ENCODE assay signal across 13 cellular contexts in genomic region chr1:217495249-217495648, GRCh38.
DNase-seq lines count a peak whose midpoint lies in the region; ATAC-seq lines count a peak whose summit lies in the region.
"Had no signal": no experiment of that assay in that cellular context is flagged by ENCODE, and none has a peak within 500 bp of the region (broad histone marks: within the 10 kb centered on the region; RNA-seq: fewer than 3 reads in every experiment).

No MANE protein-coding gene starts in this region.

- no peak overlapping the region for H3K27ac ChIP-seq in CD4-positive, alpha-beta memory T cell (ENCODE audit: low read depth, low read length)
- H3K27ac ChIP-seq: SK-N-MC had no signal

- H3K27me3 ChIP-seq in CD4-positive, alpha-beta memory T cell (ENCODE audit: insufficient read depth, low read length) = no peaks in the 10 kb centered on the region

- no peaks in the 10 kb centered on the region for H3K9me3 ChIP-seq in CD4-positive, alpha-beta memory T cell (ENCODE audit: control insufficient read depth in 1 of 2, low read length in 2 of 2)

- H3K4me3 ChIP-seq in CD4-positive, alpha-beta memory T cell (ENCODE audit: low read length in 2 of 2) = no peak overlapping the region
- H3K4me3 ChIP-seq: SK-N-MC had no signal

- H3K4me1 ChIP-seq in CD4-positive, alpha-beta memory T cell (ENCODE audit: insufficient read depth, low read length) = no peaks in the 10 kb centered on the region

- POLR2A ChIA-PET in CD4-positive, alpha-beta memory T cell (lab: Charles Lee; ENCODE audit: partially characterized antibody) = no interaction called here

- no peaks in the 10 kb centered on the region for H3K36me3 ChIP-seq in CD4-positive, alpha-beta memory T cell (ENCODE audit: insufficient read depth, low read length)

- peaks cover 13% of the 10 kb centered on the region for H3K4me1 Mint-ChIP-seq in activated T-cell treated with anti-CD3 and anti-CD28 coated beads, Interleukin-2, amount 50 U/mL, for 72 hours (ENCODE audit: low read depth)
- H3K4me1 Mint-ChIP-seq in stimulated activated effector memory CD8-positive, alpha-beta T cell treated with anti-CD3 and anti-CD28 coated beads, Interleukin-12 subunit alpha, Interleukin-12 subunit beta, amount 100 ng/mL, for 72 hours = no peaks in the 10 kb centered on the region
- H3K4me1 Mint-ChIP-seq in CD4-positive, alpha-beta memory T cell = no peaks in the 10 kb centered on the region
- H3K4me1 Mint-ChIP-seq in activated naive CD8-positive, alpha-beta T cell treated with anti-CD3 and anti-CD28 coated beads for 36 hours = peaks cover 2% of the 10 kb centered on the region
- H3K4me1 Mint-ChIP-seq: immature natural killer cell had no signal

- no peak overlapping the region for H3K27ac Mint-ChIP-seq in activated T-cell treated with anti-CD3 and anti-CD28 coated beads, Interleukin-2, amount 50 U/mL, for 72 hours
- H3K27ac Mint-ChIP-seq in stimulated activated effector memory CD8-positive, alpha-beta T cell treated with anti-CD3 and anti-CD28 coated beads, Interleukin-12 subunit alpha, Interleukin-12 subunit beta, amount 100 ng/mL, for 72 hours = no peak overlapping the region
- no peak overlapping the region for H3K27ac Mint-ChIP-seq in CD4-positive, alpha-beta memory T cell
- H3K27ac Mint-ChIP-seq in activated naive CD8-positive, alpha-beta T cell treated with anti-CD3 and anti-CD28 coated beads for 36 hours = no peak overlapping the region
- H3K27ac Mint-ChIP-seq: activated CD8-positive, alpha-beta T cell treated with anti-CD3 and anti-CD28 coated beads for 36 hours; immature natural killer cell; stimulated activated naive CD8-positive, alpha-beta T cell treated with anti-CD3 and anti-CD28 coated beads, Interleukin-15, Interleukin-2, amounts not matched to agents 100 ng/mL and 50 ng/mL, for 24 hours had no signal

- DNase-seq in activated T-cell treated with anti-CD3 and anti-CD28 coated beads, Interleukin-2, amount 50 U/mL, for 72 hours = no peak
- DNase-seq in activated T-cell treated with anti-CD3 and anti-CD28 coated beads for 4 hours = no peak
- no peak for DNase-seq in stimulated activated effector memory CD8-positive, alpha-beta T cell treated with anti-CD3 and anti-CD28 coated beads, Interleukin-12 subunit alpha, Interleukin-12 subunit beta, amount 100 ng/mL, for 72 hours (ENCODE audit: low spot score in 2 of 2)
- DNase-seq in NCI-H226 = no peak
- DNase-seq in CD4-positive, alpha-beta memory T cell = no peak
- DNase-seq in activated naive CD8-positive, alpha-beta T cell treated with anti-CD3 and anti-CD28 coated beads for 36 hours = no peak
- DNase-seq: activated CD8-positive, alpha-beta T cell treated with anti-CD3 and anti-CD28 coated beads for 36 hours; immature natural killer cell; NCI-H2171 had no signal

- CTCF ChIA-PET in CD4-positive, alpha-beta memory T cell (lab: Charles Lee; ENCODE audit: partially characterized antibody) = no interaction called here

- intact Hi-C loops in CD4-positive, alpha-beta memory T cell (cut with micrococcal nuclease) = no loop called here

- H3K9me3 Mint-ChIP-seq in activated T-cell treated with anti-CD3 and anti-CD28 coated beads, Interleukin-2, amount 50 U/mL, for 72 hours = no peaks in the 10 kb centered on the region
- no peaks in the 10 kb centered on the region for H3K9me3 Mint-ChIP-seq in stimulated activated effector memory CD8-positive, alpha-beta T cell treated with anti-CD3 and anti-CD28 coated beads, Interleukin-12 subunit alpha, Interleukin-12 subunit beta, amount 100 ng/mL, for 72 hours
- peaks cover 0 to 2% (median 0%) of the 10 kb centered on the region in 8 donors for H3K9me3 Mint-ChIP-seq in CD4-positive, alpha-beta memory T cell
- no peaks in the 10 kb centered on the region for H3K9me3 Mint-ChIP-seq in activated naive CD8-positive, alpha-beta T cell treated with anti-CD3 and anti-CD28 coated beads for 36 hours
- H3K9me3 Mint-ChIP-seq: activated CD8-positive, alpha-beta T cell treated with anti-CD3 and anti-CD28 coated beads for 36 hours; immature natural killer cell; stimulated activated naive CD8-positive, alpha-beta T cell treated with anti-CD3 and anti-CD28 coated beads, Interleukin-15, Interleukin-2, amounts not matched to agents 100 ng/mL and 50 ng/mL, for 24 hours had no signal

- peak overlapping the region in 1 of 2 donors; percentile 30 for H3K4me3 Mint-ChIP-seq in activated T-cell treated with anti-CD3 and anti-CD28 coated beads, Interleukin-2, amount 50 U/mL, for 72 hours
- no peak overlapping the region for H3K4me3 Mint-ChIP-seq in stimulated activated effector memory CD8-positive, alpha-beta T cell treated with anti-CD3 and anti-CD28 coated beads, Interleukin-12 subunit alpha, Interleukin-12 subunit beta, amount 100 ng/mL, for 72 hours
- no peak overlapping the region for H3K4me3 Mint-ChIP-seq in CD4-positive, alpha-beta memory T cell
- H3K4me3 Mint-ChIP-seq in activated naive CD8-positive, alpha-beta T cell treated with anti-CD3 and anti-CD28 coated beads for 36 hours = no peak overlapping the region
- H3K4me3 Mint-ChIP-seq: activated CD8-positive, alpha-beta T cell treated with anti-CD3 and anti-CD28 coated beads for 36 hours; immature natural killer cell; stimulated activated naive CD8-positive, alpha-beta T cell treated with anti-CD3 and anti-CD28 coated beads, Interleukin-15, Interleukin-2, amounts not matched to agents 100 ng/mL and 50 ng/mL, for 24 hours had no signal

- peaks cover 3% of the 10 kb centered on the region in 2 donors for H3K36me3 Mint-ChIP-seq in activated T-cell treated with anti-CD3 and anti-CD28 coated beads, Interleukin-2, amount 50 U/mL, for 72 hours (ENCODE audit: insufficient read depth in 2 of 2)
- peaks cover 16% of the 10 kb centered on the region for H3K36me3 Mint-ChIP-seq in stimulated activated effector memory CD8-positive, alpha-beta T cell treated with anti-CD3 and anti-CD28 coated beads, Interleukin-12 subunit alpha, Interleukin-12 subunit beta, amount 100 ng/mL, for 72 hours
- H3K36me3 Mint-ChIP-seq in CD4-positive, alpha-beta memory T cell = peaks cover 18 to 38% of the 10 kb centered on the region in 2 donors
- peaks cover 19% of the 10 kb centered on the region for H3K36me3 Mint-ChIP-seq in activated naive CD8-positive, alpha-beta T cell treated with anti-CD3 and anti-CD28 coated beads for 36 hours

- ATAC-seq in activated T-cell treated with anti-CD3 and anti-CD28 coated beads, Interleukin-2, amount 50 U/mL, for 72 hours (replicated peaks in 1 of 2) = peak; percentile 64 to 71
- ATAC-seq in GM21717 (IDR thresholded peaks at IDR 0.05; ENCODE audit: unreplicated experiment) (peak; percentile 96), HG03159 (IDR thresholded peaks at IDR 0.05; ENCODE audit: unreplicated experiment) (peak; percentile 95)
- peak; percentile 74 for ATAC-seq in stimulated activated effector memory CD8-positive, alpha-beta T cell treated with anti-CD3 and anti-CD28 coated beads, Interleukin-12 subunit alpha, Interleukin-12 subunit beta, amount 100 ng/mL, for 72 hours
- ATAC-seq: activated CD8-positive, alpha-beta T cell treated with anti-CD3 and anti-CD28 coated beads for 36 hours had no signal

- no peaks in the 10 kb centered on the region for H3K27me3 Mint-ChIP-seq in activated T-cell treated with anti-CD3 and anti-CD28 coated beads, Interleukin-2, amount 50 U/mL, for 72 hours (ENCODE audit: low read depth)
- no peaks in the 10 kb centered on the region for H3K27me3 Mint-ChIP-seq in CD4-positive, alpha-beta memory T cell
- no peaks in the 10 kb centered on the region for H3K27me3 Mint-ChIP-seq in activated naive CD8-positive, alpha-beta T cell treated with anti-CD3 and anti-CD28 coated beads for 36 hours
- H3K27me3 Mint-ChIP-seq: activated CD8-positive, alpha-beta T cell treated with anti-CD3 and anti-CD28 coated beads for 36 hours; stimulated activated naive CD8-positive, alpha-beta T cell treated with anti-CD3 and anti-CD28 coated beads, Interleukin-15, Interleukin-2, amounts not matched to agents 100 ng/mL and 50 ng/mL, for 24 hours had no signal
